In the genomic region with DNA sequence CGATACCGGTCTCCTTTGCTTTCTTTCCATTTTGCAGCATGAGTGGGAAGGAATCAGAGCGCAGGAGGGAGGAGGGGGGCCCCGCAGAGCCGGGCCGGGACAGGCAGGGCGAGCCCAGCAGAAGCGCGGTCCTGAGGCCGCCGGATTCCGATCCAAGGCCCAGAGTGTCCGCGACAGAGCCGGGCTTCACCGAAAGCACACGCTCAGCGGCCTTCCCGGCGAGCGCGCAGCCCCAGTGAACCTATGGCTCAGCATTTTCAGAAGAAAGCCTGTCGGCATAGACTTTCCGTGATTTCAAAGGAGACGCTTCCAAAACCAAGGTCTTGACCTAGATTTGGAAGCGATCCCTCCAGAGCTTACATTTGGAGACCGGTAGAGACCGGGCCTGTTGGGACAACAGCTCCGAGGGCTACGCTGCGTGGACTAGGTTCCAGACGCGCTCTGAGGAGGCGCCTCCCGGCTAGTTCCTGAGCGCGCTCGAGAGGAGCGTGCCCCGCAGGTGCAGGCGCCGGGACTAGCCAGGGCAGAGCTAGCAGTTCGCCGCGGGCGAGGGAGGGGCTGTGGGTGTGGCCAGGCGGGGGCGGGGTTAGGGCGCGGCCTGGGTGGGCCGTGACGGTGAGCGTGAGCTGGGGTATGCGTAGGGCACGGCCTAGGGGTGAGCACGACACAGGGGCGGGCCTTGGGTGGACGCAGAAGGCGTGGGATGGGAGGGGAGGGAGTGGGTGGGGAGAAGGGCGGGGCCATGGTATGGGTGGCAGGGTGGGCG, we compare ENCODE assay signal across 8 cellular contexts. TPM values are rescaled to one million over a fixed set of nuclear protein-coding genes. Genes with fewer than 3 reads are reported as not detected.
A peak's percentile ranks its signal among the peaks of the same experiment; 100 is the strongest.
DNase-seq lines count a peak whose midpoint lies in the region; ATAC-seq and TF ChIP-seq lines count a peak whose summit lies in the region.

No MANE protein-coding gene starts in this region.

- peaks cover 16% of the 10 kb centered on the region for H3K4me1 Mint-ChIP-seq in CD14-positive monocyte

- peak; percentile 87 for ATAC-seq in GM19395 (IDR thresholded peaks at IDR 0.05; ENCODE audit: unreplicated experiment)
- peak; percentile 92 for ATAC-seq in HG03521 (IDR thresholded peaks at IDR 0.05; ENCODE audit: unreplicated experiment)

- DNase-seq in CD14-positive monocyte (ENCODE audit: low spot score) = peak; percentile 88
- DNase-seq in NCI-H69 (lab: John Stamatoyannopoulos, UW) = peak; percentile 99
- DNase-seq in activated CD4-positive, alpha-beta T cell treated with anti-CD3 and anti-CD28 coated beads, Interleukin-2, amount 50 U/mL, for 48 hours = peak; percentile 93
- peak in 8 of 10 donors; percentile 46 to 95 (median 70) for DNase-seq in dorsolateral prefrontal cortex
- peak; percentile 90 to 98 for DNase-seq in lower leg skin (ENCODE audit: low spot score in 2 of 2)
- peak; percentile 87 to 88 for DNase-seq in stimulated activated CD4-positive, alpha-beta T cell treated with anti-CD3 and anti-CD28 coated beads, Interleukin-4, amount 100 ng/mL, for 48 hours (ENCODE audit: low read depth in 2 of 2)

- peak overlapping the region; percentile 41 to 83 (median 70) for H3K4me3 ChIP-seq in dorsolateral prefrontal cortex
- H3K4me3 ChIP-seq in lower leg skin (ENCODE audit: low read depth, poor library complexity, severe bottlenecking) = peak overlapping the region; percentile 25

- intact Hi-C loops in CD14-positive monocyte (cut with micrococcal nuclease) (loop anchor here in 1 of 2 donors (5.0 kb wide), 1 partner anchor 385 kb away; no protein-coding TSS in a partner anchor), dorsolateral prefrontal cortex (cut with DNase I) (no loop called here), lower leg skin (cut with DNase I; ENCODE audit: low total_unique reads) (no loop called here)

- H3K27ac Mint-ChIP-seq in CD14-positive monocyte = peak overlapping the region in 5 of 7 donors; percentile 10 to 85 (median 51)

- peaks cover 36 to 47% (median 45%) of the 10 kb centered on the region in 3 donors for H3K27me3 Mint-ChIP-seq in CD14-positive monocyte (ENCODE audit: low read depth in 3 of 3)

- peak overlapping the region; percentile 88 to 92 for H3K4me3 Mint-ChIP-seq in CD14-positive monocyte

- 0 to 1% methylated on average over 23 to 43 of the region's 61 CpGs for WGBS in lower leg skin, 2 donors

- peak overlapping the region in 46 of 59 donors; percentile 4 to 87 (median 62) for H3K27ac ChIP-seq in dorsolateral prefrontal cortex

- TF ChIP-seq CTCF in CD14-positive monocyte (IDR thresholded peaks at IDR 0.05) (no peak), dorsolateral prefrontal cortex (IDR thresholded peaks at IDR 0.05 in 54 of 56, conservative IDR thresholded peaks at IDR 0.05 in 2 of 56; ENCODE audit: low read depth in 1 of 56, partially characterized antibody in 56 of 56) (no peak), lower leg skin (IDR thresholded peaks at IDR 0.05) (no peak)

- H3K36me3 Mint-ChIP-seq in CD14-positive monocyte = no peaks in the 10 kb centered on the region

- no peak for TF ChIP-seq POLR2A in lower leg skin (IDR thresholded peaks at IDR 0.05)

- H3K27me3 ChIP-seq in dorsolateral prefrontal cortex = no peaks in the 10 kb centered on the region

- peaks cover 0 to 6% (median 0%) of the 10 kb centered on the region in 7 donors for H3K9me3 Mint-ChIP-seq in CD14-positive monocyte

RNA-seq across cellular contexts. Expression of a gene that starts 27.8 kb away (rescaled TPM):
- polyA plus RNA-seq in CD14-positive monocyte = not detected
- under 1 TPM in 2 of 120 experiments, not detected in 118; 0.47 to 0.69 TPM for total RNA-seq in dorsolateral prefrontal cortex
- total RNA-seq in lower leg skin = not detected

RNA-seq across cellular contexts. Expression of a gene that starts 52.5 kb away (rescaled TPM):
- polyA plus RNA-seq in CD14-positive monocyte = 10 to 100 TPM; 20.5 to 25.0 TPM
- total RNA-seq in dorsolateral prefrontal cortex (100 to 1,000 TPM in 2 of 120 experiments, 10 to 100 TPM in 118; 39.7 to 102 (median 75.0) TPM), lower leg skin (10 to 100 TPM; 25.2 to 41.9 (median 34.7) TPM)

RNA-seq across cellular contexts. Expression of a gene that starts 52.6 kb away (rescaled TPM):
- 10 to 100 TPM; 11.2 TPM for polyA plus RNA-seq in CD14-positive monocyte
- total RNA-seq in dorsolateral prefrontal cortex = 10 to 100 TPM in 115 of 120 experiments, 1 to 10 TPM in 5; 7.0 to 20.5 (median 13.3) TPM
- 10 to 100 TPM; 11.8 to 22.9 (median 14.6) TPM for total RNA-seq in lower leg skin

Comparison
In these comparisons a context has a peak if more than half of its experiments do, and no peak if none do; other contexts are left out.
1. Peak in every context shown above with its lines: DNase-seq, ATAC-seq, H3K4me3 ChIP-seq and H3K27ac ChIP-seq.